Comparison of ENCODE assay signal across 34 cellular contexts in the genomic region with DNA sequence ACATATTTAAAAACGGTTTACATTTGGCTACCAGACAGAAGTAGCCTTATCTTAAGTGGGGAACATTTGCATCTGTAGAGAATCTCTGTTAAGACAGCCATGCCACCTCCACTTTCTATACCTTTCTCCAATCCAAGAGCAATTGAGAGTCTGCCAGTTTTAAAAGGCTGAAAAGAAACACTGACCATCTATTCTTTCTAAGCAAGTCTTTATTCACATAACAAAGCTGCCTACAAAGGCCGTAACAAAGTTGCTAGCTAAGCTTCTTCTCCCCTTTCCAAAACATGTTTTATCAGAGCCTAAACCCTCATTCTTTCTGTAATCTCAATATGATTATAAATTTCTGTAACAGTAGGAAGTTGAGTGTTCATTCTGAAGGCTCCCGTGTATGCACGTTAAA.
"Had no signal": no experiment of that assay in that cellular context is flagged by ENCODE, and none has a peak within 500 bp of the region (broad histone marks: within the 10 kb centered on the region; RNA-seq: fewer than 3 reads in every experiment).

No MANE protein-coding gene starts in this region.

- H3K9me3 ChIP-seq: SJSA1, SK-N-SH had no signal

- ATAC-seq: activated CD8-positive, alpha-beta memory T cell treated with anti-CD3 and anti-CD28 coated beads, Interleukin-2, amount 10 ng/mL, durations not matched to agents 7 days and 5 days; activated naive CD8-positive, alpha-beta T cell treated with anti-CD3 and anti-CD28 coated beads, Interleukin-2, amount 50 U/mL, for 24 hours; Panc1 had no signal

- H3K27ac ChIP-seq: brain microvascular endothelial cell, SJSA1, VCaP had no signal

- H3K4me1 ChIP-seq: SJSA1 had no signal

- H3K36me3 ChIP-seq: brain microvascular endothelial cell, SJSA1 had no signal

- DNase-seq: activated CD4-positive, alpha-beta memory T cell treated with anti-CD3 and anti-CD28 coated beads, Interleukin-2, amount 10 ng/mL, durations not matched to agents 7 days and 5 days; activated CD4-positive, alpha-beta T cell treated with anti-CD3 and anti-CD28 coated beads for 1 hour; activated CD4-positive, alpha-beta T cell treated with anti-CD3 and anti-CD28 coated beads for 48 hours; activated CD4-positive, CD25-positive, alpha-beta regulatory T cell; activated CD8-positive, alpha-beta memory T cell treated with anti-CD3 and anti-CD28 coated beads for 24 hours; activated CD8-positive, alpha-beta memory T cell treated with anti-CD3 and anti-CD28 coated beads, Interleukin-2, amount 10 ng/mL, durations not matched to agents 7 days and 5 days; activated CD8-positive, alpha-beta memory T cell treated with anti-CD3 and anti-CD28 coated beads, Interleukin-2, amount 50 U/mL, for 48 hours; activated effector memory CD4-positive, alpha-beta T cell treated with Interleukin-2 at 50 U/mL for 16 hours; activated naive CD4-positive, alpha-beta T cell treated with anti-CD3 and anti-CD28 coated beads, Interleukin-2, amount 10 ng/mL, durations not matched to agents 7 days and 5 days; activated naive CD8-positive, alpha-beta T cell treated with anti-CD3 and anti-CD28 coated beads, Interleukin-2, amount 50 U/mL, for 24 hours; activated T-cell treated with anti-CD3 and anti-CD28 coated beads, Interleukin-2, amount 50 U/mL, for 48 hours; anterior cingulate cortex; brain microvascular endothelial cell; central memory CD4-positive, alpha-beta T cell; MM.1S; MV-4-11; NCI-H1092; NCI-H1436 treated with DMSO at 0.1 percent for 48 hours; NCI-H1694 treated with DMSO at 0.1 percent for 48 hours; NCI-H2029 treated with DMSO at 0.1 percent for 48 hours; NCI-H2107; NCI-H2171; NCI-H510A; NCI-H526; NCI-H748 treated with DMSO at 0.1 percent for 48 hours; RPMI8226; SHP77 treated with DMSO at 0.1 percent for 48 hours; SK-N-SH; T-helper 1 cell; T-helper 2 cell; T-helper 9 cell had no signal

- H3K4me2 ChIP-seq: SK-N-SH had no signal

- H3K9ac ChIP-seq: SK-N-SH had no signal

- H3K27me3 ChIP-seq: brain microvascular endothelial cell, SJSA1 had no signal

- H3K4me3 ChIP-seq: SJSA1 had no signal
